In the genomic region with DNA sequence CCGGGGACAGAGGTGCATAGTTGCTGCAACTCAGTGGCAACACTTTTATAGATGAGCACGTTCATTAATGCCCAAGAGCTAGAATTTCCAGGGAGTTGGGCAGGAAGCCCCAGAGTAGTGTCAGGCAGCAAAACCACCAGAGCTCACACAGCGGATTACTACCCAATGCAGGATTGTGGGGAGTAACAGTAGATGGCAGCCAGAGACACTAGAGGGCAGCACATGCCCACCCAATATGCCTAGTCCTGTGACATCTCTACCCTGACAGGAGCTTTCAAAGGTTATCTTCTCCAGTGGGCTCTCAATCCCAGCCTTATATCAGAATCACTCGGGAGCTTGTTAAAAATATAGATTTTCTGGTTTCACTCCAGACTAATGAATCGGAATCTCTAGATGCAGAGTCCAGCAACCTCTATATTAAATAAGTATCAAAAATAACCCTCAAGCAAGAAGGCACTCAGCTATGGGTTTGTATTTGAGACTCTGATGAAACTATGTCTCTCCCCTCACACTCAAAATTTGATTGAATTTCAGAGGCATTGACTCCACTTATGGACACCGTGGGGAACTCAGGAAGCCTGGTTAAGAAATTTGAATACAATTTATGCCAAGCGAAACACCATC, we compare ENCODE assay signal across 8 cellular contexts. TPM values are rescaled to one million over a fixed set of nuclear protein-coding genes. Genes with fewer than 3 reads are reported as not detected.
DNase-seq lines count a peak whose midpoint lies in the region; ATAC-seq and TF ChIP-seq lines count a peak whose summit lies in the region.

No MANE protein-coding gene starts in this region.

- no peak overlapping the region for H3K4me3 ChIP-seq in kidney epithelial cell (ENCODE audit: low read depth, low read length)

- peaks cover 8% of the 10 kb centered on the region for H3K27me3 ChIP-seq in kidney epithelial cell (ENCODE audit: control insufficient read depth, insufficient read depth, low read length)

- H3K36me3 ChIP-seq in kidney epithelial cell (ENCODE audit: control insufficient read depth, insufficient read depth, low read length), result no peaks in the 10 kb centered on the region

- peak; percentile 84 for TF ChIP-seq CTCF in kidney epithelial cell (IDR thresholded peaks at IDR 0.05; ENCODE audit: insufficient read depth, low read length, poor library complexity, severe bottlenecking)

- DNase-seq in NCI-H524 (lab: John Stamatoyannopoulos, UW) (peak; percentile 48 to 77), NCI-H524 treated with DMSO at 0.1 percent for 48 hours (lab: John Stamatoyannopoulos, UW) (no peak), NCI-H345 (lab: John Stamatoyannopoulos, UW) (peak; percentile 76), kidney epithelial cell (ENCODE audit: low read depth) (peak; percentile 29)
- peak; percentile 58 for DNase-seq in activated CD4-positive, CD25-positive, alpha-beta regulatory T cell treated with anti-CD3 and anti-CD28 coated beads, Interleukin-2, amount 50 U/mL, for 16 hours (ENCODE audit: low read depth, low spot score)
- peak; percentile 71 for DNase-seq in central memory CD4-positive, alpha-beta T cell
- peak; percentile 83 to 85 for DNase-seq in stimulated activated CD4-positive, alpha-beta T cell treated with anti-CD3 and anti-CD28 coated beads, Interleukin-2, amount 100 ng/mL, for 24 hours

- peak; percentile 84 for ATAC-seq in HG03135 (IDR thresholded peaks at IDR 0.05; ENCODE audit: unreplicated experiment)

RNA-seq across cellular contexts. Expression of gene PHF24, which starts 58.4 kb away (rescaled TPM):
- total RNA-seq in kidney epithelial cell, result 0.07 and 0.58 TPM in 2 replicates
